18 cellular contexts compared by ENCODE assay signal in the genomic region with DNA sequence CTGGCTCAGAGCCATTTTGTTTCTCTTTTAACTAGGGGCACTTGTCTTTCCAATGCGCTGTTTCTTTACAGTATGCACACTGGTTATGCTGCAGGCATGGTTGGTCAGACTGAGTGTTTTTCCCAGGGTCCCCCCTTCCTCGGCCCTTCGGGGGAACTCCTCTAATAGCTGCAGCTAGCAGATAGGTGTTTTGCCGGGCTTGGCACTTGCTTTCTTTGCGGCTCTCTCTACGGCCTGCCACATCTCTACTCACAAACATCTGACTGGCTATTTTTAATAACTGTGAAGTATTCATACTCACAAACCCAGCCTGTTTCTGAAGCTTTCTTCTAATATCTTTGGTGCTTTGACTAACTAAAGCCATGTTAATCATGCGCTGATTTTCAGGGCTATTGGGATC.
DNase-seq lines count a peak whose midpoint lies in the region; ATAC-seq and TF ChIP-seq lines count a peak whose summit lies in the region.
"Had no signal": no experiment of that assay in that cellular context is flagged by ENCODE, and none has a peak within 500 bp of the region (broad histone marks: within the 10 kb centered on the region; RNA-seq: fewer than 3 reads in every experiment).

No MANE protein-coding gene starts in this region.

- peaks cover 32% of the 10 kb centered on the region for H3K36me3 Mint-ChIP-seq in chondrocyte (ENCODE audit: low read depth)

- peaks cover 24% of the 10 kb centered on the region for H3K9me3 Mint-ChIP-seq in chondrocyte (ENCODE audit: low read depth)

- no peaks in the 10 kb centered on the region for H3K79me2 ChIP-seq in mammary epithelial cell (ENCODE audit: insufficient read depth, low read length)

- no peak for DNase-seq in Right ventricle myocardium inferior (ENCODE audit: missing footprints)
- DNase-seq in left ventricle myocardium inferior, result no peak
- DNase-seq in DMS79 treated with DMSO at 0.1 percent for 48 hours (lab: John Stamatoyannopoulos, UW), result peak; percentile 61
- DNase-seq in heart left ventricle, result peak in 1 of 5 donors; percentile 24
- DNase-seq in right cardiac atrium, result peak in 1 of 3 donors; percentile 59
- no peak for DNase-seq in mammary epithelial cell
- no peak for DNase-seq in chondrocyte (ENCODE audit: low spot score)
- DNase-seq in cerebellum (ENCODE audit: low spot score), result no peak
- DNase-seq: 8988T; Calu3; CD4-positive, alpha-beta memory T cell; GOT3; H7; HFFc6 had no signal

- no peak for TF ChIP-seq POLR2A in heart left ventricle (IDR thresholded peaks at IDR 0.05)

- dilution Hi-C loops in mammary epithelial cell (cut with HindIII; ENCODE audit: low sequenced_read_pairs), result loop anchor here (5.0 kb wide), 1 partner anchor 77 kb away; no protein-coding TSS in a partner anchor

- no peaks in the 10 kb centered on the region for H3K4me1 ChIP-seq in left ventricle myocardium inferior
- peaks cover 0 to 10% (median 0%) of the 10 kb centered on the region in 12 donors for H3K4me1 ChIP-seq in heart left ventricle
- no peaks in the 10 kb centered on the region for H3K4me1 ChIP-seq in right cardiac atrium (ENCODE audit: control insufficient read depth, insufficient read depth, low read length)
- no peaks in the 10 kb centered on the region for H3K4me1 ChIP-seq in mammary epithelial cell (ENCODE audit: insufficient read depth, low read length)
- H3K4me1 ChIP-seq: BLaER1 had no signal

- no peak overlapping the region for H2AFZ ChIP-seq in mammary epithelial cell (ENCODE audit: low read depth, low read length)

- no peak overlapping the region for H3K9ac ChIP-seq in mammary epithelial cell (ENCODE audit: insufficient read depth, low read length)
- H3K9ac ChIP-seq: BLaER1 had no signal

- H3K27me3 ChIP-seq in left ventricle myocardium inferior (ENCODE audit: low read depth) (no peaks in the 10 kb centered on the region), heart left ventricle (no peaks in the 10 kb centered on the region), right cardiac atrium (ENCODE audit: control insufficient read depth, insufficient read depth) (no peaks in the 10 kb centered on the region), mammary epithelial cell (ENCODE audit: insufficient read depth, low read length) (no peaks in the 10 kb centered on the region)
- H3K27me3 ChIP-seq: BLaER1 had no signal

- H3K27ac ChIP-seq in left ventricle myocardium inferior (replicated peaks) (no peak overlapping the region), heart left ventricle (peak overlapping the region in 1 of 12 donors; percentile 37), right cardiac atrium (ENCODE audit: low read length) (no peak overlapping the region), mammary epithelial cell (ENCODE audit: insufficient read depth, low read depth, low read length) (no peak overlapping the region)
- H3K27ac ChIP-seq: BLaER1 had no signal

- H3K4me2 ChIP-seq in mammary epithelial cell (ENCODE audit: insufficient read depth, low read depth, low read length), result no peak overlapping the region
- H3K4me2 ChIP-seq: BLaER1 had no signal

- no peaks in the 10 kb centered on the region for H4K20me1 ChIP-seq in mammary epithelial cell (ENCODE audit: insufficient read depth, low read length)
- H4K20me1 ChIP-seq: BLaER1 had no signal

- ATAC-seq in Right ventricle myocardium inferior (peak; percentile 37), heart left ventricle (peak in 3 of 4 donors; percentile 58 to 65 (median 64)), right cardiac atrium (peak; percentile 46 to 64)
- ATAC-seq: HCT116 had no signal

- H3K4me3 ChIP-seq in left ventricle myocardium inferior, result no peak overlapping the region
- no peak overlapping the region for H3K4me3 ChIP-seq in heart left ventricle
- H3K4me3 ChIP-seq in right cardiac atrium (ENCODE audit: low read length), result no peak overlapping the region
- no peak overlapping the region for H3K4me3 ChIP-seq in mammary epithelial cell (replicated peaks in 1 of 3; ENCODE audit: insufficient read depth in 1 of 3, low read depth in 2 of 3, low read length in 3 of 3)
- H3K4me3 ChIP-seq: BLaER1 had no signal

- no TSS peak for BruUV-seq in mammary epithelial cell (replicated peaks; lab: Mats Ljungman, UMichigan)

- 62 to 84% (median 72%) methylated on average over 7 of the region's 7 CpGs for WGBS in heart left ventricle, 4 donors
- 72% methylated on average over 7 of the region's 7 CpGs for WGBS in right cardiac atrium
- 96% methylated on average over 7 of the region's 7 CpGs for WGBS in mammary epithelial cell (ENCODE audit: low coverage, missing lambda C conversion rate)

- H3K36me3 ChIP-seq in left ventricle myocardium inferior, result peaks cover 40% of the 10 kb centered on the region
- H3K36me3 ChIP-seq in heart left ventricle, result peaks cover 0 to 45% (median 3%) of the 10 kb centered on the region in 9 donors
- no peaks in the 10 kb centered on the region for H3K36me3 ChIP-seq in mammary epithelial cell (ENCODE audit: insufficient read depth, low read length)

- no peaks in the 10 kb centered on the region for H3K27me3 Mint-ChIP-seq in chondrocyte (ENCODE audit: low read depth)
- H3K27me3 Mint-ChIP-seq: CD4-positive, alpha-beta memory T cell; IgD-negative memory B cell had no signal

- peaks cover 9% of the 10 kb centered on the region for H3K4me1 Mint-ChIP-seq in chondrocyte (ENCODE audit: low read depth)
- H3K4me1 Mint-ChIP-seq: CD14-positive monocyte, IgD-negative memory B cell had no signal

- intact Hi-C loops in Right ventricle myocardium inferior (cut with DNase I) (no loop called here), left ventricle myocardium inferior (cut with micrococcal nuclease) (no loop called here), heart left ventricle (cut with DNase I) (no loop called here), right cardiac atrium (cut with DNase I) (no loop called here), mammary epithelial cell (cut with micrococcal nuclease) (no loop called here)

- TF ChIP-seq CTCF in left ventricle myocardium inferior (IDR thresholded peaks at IDR 0.05; ENCODE audit: borderline replicate concordance) (no peak), heart left ventricle (IDR thresholded peaks at IDR 0.05) (no peak), mammary epithelial cell (conservative IDR thresholded peaks at IDR 0.05 in 1 of 2, IDR thresholded peaks at IDR 0.05 in 1 of 2; ENCODE audit: extremely low read depth in 1 of 2, insufficient read depth in 1 of 2, low read depth in 1 of 2, low read length in 2 of 2) (no peak), chondrocyte (IDR thresholded peaks at IDR 0.05) (no peak)

- in situ Hi-C loops in mammary epithelial cell (cut with MboI; ENCODE audit: low sequenced_read_pairs in 2 of 2), result no loop called here

- no peak overlapping the region for H3K27ac Mint-ChIP-seq in chondrocyte (ENCODE audit: unreplicated experiment)
- H3K27ac Mint-ChIP-seq: HFFc6, IgD-negative memory B cell had no signal

- CTCF ChIA-PET in mammary epithelial cell (lab: Charles Lee; ENCODE audit: low non-redundant PET), result no interaction called here

- no peak overlapping the region for H3K4me3 Mint-ChIP-seq in chondrocyte (ENCODE audit: unreplicated experiment)
- H3K4me3 Mint-ChIP-seq: CD14-positive monocyte; CD4-positive, alpha-beta memory T cell; HFFc6; IgD-negative memory B cell had no signal

- H3K9me3 ChIP-seq in left ventricle myocardium inferior (replicated peaks), result peaks cover 37% of the 10 kb centered on the region
- H3K9me3 ChIP-seq in heart left ventricle, result peaks cover 0 to 32% (median 20%) of the 10 kb centered on the region in 12 donors
- H3K9me3 ChIP-seq in right cardiac atrium (ENCODE audit: control insufficient read depth, low read length), result peaks cover 10% of the 10 kb centered on the region
- H3K9me3 ChIP-seq in mammary epithelial cell (replicated peaks; ENCODE audit: insufficient read depth, low read length), result peaks cover 17% of the 10 kb centered on the region
